9 cellular contexts compared by ENCODE assay signal in genomic region chr5:171390883-171391677, GRCh38. TPM values are rescaled to one million over a fixed set of nuclear protein-coding genes. Genes with fewer than 3 reads are reported as not detected.
DNase-seq lines count a peak whose midpoint lies in the region; ATAC-seq and TF ChIP-seq lines count a peak whose summit lies in the region.
"Had no signal": no experiment of that assay in that cellular context is flagged by ENCODE, and none has a peak within 500 bp of the region (broad histone marks: within the 10 kb centered on the region; RNA-seq: fewer than 3 reads in every experiment).

No MANE protein-coding gene starts in this region.

- H3K79me1 ChIP-seq in mesendoderm (ENCODE audit: low read length): no peaks in the 10 kb centered on the region

- H3K4me1 Mint-ChIP-seq in CD4-positive, alpha-beta T cell (ENCODE audit: low read depth): peaks cover 77% of the 10 kb centered on the region
- H3K4me1 Mint-ChIP-seq in activated naive CD8-positive, alpha-beta T cell treated with anti-CD3 and anti-CD28 coated beads for 36 hours: peaks cover 75% of the 10 kb centered on the region

- H3K79me2 ChIP-seq in mesendoderm (ENCODE audit: control insufficient read depth, insufficient read depth, low read length): peaks cover 80% of the 10 kb centered on the region

- POLR2A ChIA-PET in CD4-positive, alpha-beta T cell (lab: Charles Lee): no interaction called here

- no peak overlapping the region for H3K18ac ChIP-seq in mesendoderm (ENCODE audit: low read length)

- peak overlapping the region; percentile 65 for H3K9ac ChIP-seq in mesendoderm (ENCODE audit: low read length)

- no peak overlapping the region for H2BK120ac ChIP-seq in mesendoderm (ENCODE audit: low read depth, low read length)

- peak overlapping the region; percentile 37 for H3K4me2 ChIP-seq in mesendoderm (ENCODE audit: low read length)

- peaks cover 13% of the 10 kb centered on the region for H3K36me3 ChIP-seq in mesendoderm (ENCODE audit: control insufficient read depth, insufficient read depth, low read length)

- CTCF ChIA-PET in CD4-positive, alpha-beta T cell (lab: Charles Lee): no interaction called here

- H3K4me3 ChIP-seq in HL-60 (replicated peaks; ENCODE audit: insufficient read depth, low read length) (peak overlapping the region; percentile 59), mesendoderm (ENCODE audit: low read length) (no peak overlapping the region)
- H3K4me3 ChIP-seq: mucosa of descending colon had no signal

- H2AK5ac ChIP-seq in mesendoderm (ENCODE audit: low read length): no peak overlapping the region

- peak overlapping the region; percentile 97 for H3K4me3 Mint-ChIP-seq in CD4-positive, alpha-beta T cell
- H3K4me3 Mint-ChIP-seq in activated naive CD8-positive, alpha-beta T cell treated with anti-CD3 and anti-CD28 coated beads for 36 hours: peak overlapping the region; percentile 99

- H3K4ac ChIP-seq in mesendoderm (ENCODE audit: low read depth, low read length): no peak overlapping the region

- no peak overlapping the region for H2BK15ac ChIP-seq in mesendoderm (replicated peaks; ENCODE audit: low read depth)

- H4K8ac ChIP-seq in mesendoderm (ENCODE audit: low read depth, low read length): no peak overlapping the region

- no peaks in the 10 kb centered on the region for H3K27me3 ChIP-seq in CD4-positive, alpha-beta T cell (ENCODE audit: control insufficient read depth, insufficient read depth, low read length)
- H3K27me3 ChIP-seq in HL-60 (ENCODE audit: insufficient read depth, poor library complexity, severe bottlenecking) (no peaks in the 10 kb centered on the region), mesendoderm (ENCODE audit: insufficient read depth, low read length, poor library complexity) (no peaks in the 10 kb centered on the region)

- no peak for ATAC-seq in CD4-positive, alpha-beta T cell (ENCODE audit: poor library complexity)
- ATAC-seq: mucosa of descending colon had no signal

- no peaks in the 10 kb centered on the region for H3K9me3 ChIP-seq in CD4-positive, alpha-beta T cell (ENCODE audit: control insufficient read depth, low read length)
- H3K9me3 ChIP-seq: mucosa of descending colon had no signal

- H4K5ac ChIP-seq in mesendoderm (ENCODE audit: low read length): no peak overlapping the region

- TF ChIP-seq CTCF in CD4-positive, alpha-beta T cell (IDR thresholded peaks at IDR 0.05): no peak
- TF ChIP-seq CTCF in HL-60 (IDR thresholded peaks at IDR 0.05; ENCODE audit: insufficient read depth, low read length): no peak

- H3K27me3 Mint-ChIP-seq in CD4-positive, alpha-beta T cell: no peaks in the 10 kb centered on the region
- H3K27me3 Mint-ChIP-seq in activated naive CD8-positive, alpha-beta T cell treated with anti-CD3 and anti-CD28 coated beads for 36 hours: peaks cover 25% of the 10 kb centered on the region

- H3K9me3 Mint-ChIP-seq in CD4-positive, alpha-beta T cell: no peaks in the 10 kb centered on the region
- H3K9me3 Mint-ChIP-seq in activated naive CD8-positive, alpha-beta T cell treated with anti-CD3 and anti-CD28 coated beads for 36 hours: peaks cover 7% of the 10 kb centered on the region

- WGBS in mesendoderm (ENCODE audit: extremely low coverage, insufficient coverage, low lambda C conversion rate): no CpG with 5 or more reads among the region's 8 CpGs

- no peak overlapping the region for H3K23ac ChIP-seq in mesendoderm (ENCODE audit: low read length)

- peaks cover 89% of the 10 kb centered on the region for H3K36me3 Mint-ChIP-seq in CD4-positive, alpha-beta T cell (ENCODE audit: low read depth)
- peaks cover 81% of the 10 kb centered on the region for H3K36me3 Mint-ChIP-seq in activated naive CD8-positive, alpha-beta T cell treated with anti-CD3 and anti-CD28 coated beads for 36 hours

- peaks cover 2% of the 10 kb centered on the region for H3K4me1 ChIP-seq in mesendoderm (ENCODE audit: control insufficient read depth, low read depth, low read length)

- no peak overlapping the region for H2BK5ac ChIP-seq in mesendoderm (ENCODE audit: low read length)

- H3K27ac Mint-ChIP-seq in CD4-positive, alpha-beta T cell: peak overlapping the region; percentile 65
- H3K27ac Mint-ChIP-seq in activated naive CD8-positive, alpha-beta T cell treated with anti-CD3 and anti-CD28 coated beads for 36 hours: peak overlapping the region; percentile 100

- intact Hi-C loops in CD4-positive, alpha-beta T cell (cut with DNase I, micrococcal nuclease): no loop called here

- DNase-seq in CD4-positive, alpha-beta T cell: no peak
- no peak for DNase-seq in HL-60 (ENCODE audit: low read depth in 1 of 2, low spot score in 1 of 2)
- DNase-seq in activated naive CD8-positive, alpha-beta T cell treated with anti-CD3 and anti-CD28 coated beads for 36 hours: no peak
- no peak for DNase-seq in mesendoderm
- no peak for DNase-seq in amniotic stem cell (lab: John Stamatoyannopoulos, UW)
- no peak for DNase-seq in NCI-H1105 (lab: John Stamatoyannopoulos, UW)
- no peak for DNase-seq in SHP77 treated with DMSO at 0.1 percent for 48 hours (lab: John Stamatoyannopoulos, UW)
- DNase-seq in NCI-H510A (lab: John Stamatoyannopoulos, UW): no peak
- DNase-seq: mucosa of descending colon had no signal

- H3K56ac ChIP-seq in mesendoderm (ENCODE audit: low read length): peak overlapping the region; percentile 58

- H3K27ac ChIP-seq in CD4-positive, alpha-beta T cell (ENCODE audit: low read depth, low read length): no peak overlapping the region
- no peak overlapping the region for H3K27ac ChIP-seq in HL-60 (replicated peaks)
- no peak overlapping the region for H3K27ac ChIP-seq in mesendoderm (ENCODE audit: low read depth, low read length)

RNA-seq across cellular contexts. Expression of gene NPM1, which starts 3.4 kb away (rescaled TPM):
- total RNA-seq in CD4-positive, alpha-beta T cell: 1,000 to 10,000 TPM; 1,243 to 1,379 TPM
- 1,000 to 10,000 TPM; 4,728 to 4,890 TPM for total RNA-seq in activated naive CD8-positive, alpha-beta T cell treated with anti-CD3 and anti-CD28 coated beads for 36 hours
- 4,670 TPM for polyA plus RNA-seq in mesendoderm (2013, experiment 1 of 2)
- 4,303 TPM for polyA plus RNA-seq in mesendoderm (2013, experiment 2 of 2)

RNA-seq across cellular contexts. Expression of gene FGF18, which starts 28.4 kb away (rescaled TPM):
- under 1 TPM; 0.31 to 0.33 TPM for total RNA-seq in CD4-positive, alpha-beta T cell
- under 1 TPM; 0.21 to 0.28 TPM for total RNA-seq in activated naive CD8-positive, alpha-beta T cell treated with anti-CD3 and anti-CD28 coated beads for 36 hours
- 2.2 TPM for polyA plus RNA-seq in mesendoderm (2013, experiment 1 of 2)
- 2.8 TPM for polyA plus RNA-seq in mesendoderm (2013, experiment 2 of 2)
